In genomic region chr2:200107818-200108217, GRCh38 we compare ENCODE assay signal across 1 cellular context.
TF ChIP-seq lines count a peak whose summit lies in the region.

No MANE protein-coding gene starts in this region.

TF ChIP-seq in K562, 482 proteins besides CTCF, POLR2A, EP300 and RAD21 (continued from another document):
- TF ChIP-seq ZNF592 (IDR thresholded peaks at IDR 0.05): peak; percentile 73; the same call in 1 of the 2 replicates
- TF ChIP-seq ZNF311 (CRISPR knock-in tag; IDR thresholded peaks at IDR 0.05): peak; percentile 67; the same call in 1 of the 2 replicates
- 0 out of 2 replicates have a peak, but pooled peaks have one; percentile 34 for TF ChIP-seq ZNF395 (CRISPR knock-in tag; IDR thresholded peaks at IDR 0.05)
- TF ChIP-seq ZNF717 (CRISPR knock-in tag; IDR thresholded peaks at IDR 0.05): no peak
- no peak for TF ChIP-seq VEZF1 (CRISPR knock-in tag; IDR thresholded peaks at IDR 0.05)
- 0 out of 4 replicates have a peak, but pooled peaks of 1 of the 2 experiments have one; percentile 58 for TF ChIP-seq TEAD1 (CRISPR knock-in tag; IDR thresholded peaks at IDR 0.05)
- no peak for TF ChIP-seq SIX5 (IDR thresholded peaks at IDR 0.05; ENCODE audit: borderline replicate concordance in 1 of 2, insufficient read depth in 1 of 2, low read depth in 1 of 2, low read length in 2 of 2)
- peak; percentile 51; the same call in 1 of the 2 replicates for TF ChIP-seq ZNF766 (CRISPR knock-in tag; conservative IDR thresholded peaks at IDR 0.05)
- no peak; the same call in 1 of the 2 replicates for TF ChIP-seq SMAD4 (CRISPR knock-in tag; conservative IDR thresholded peaks at IDR 0.05)
- 0 out of 2 replicates have a peak, but pooled peaks have one; percentile 21 for TF ChIP-seq HINFP (tag; conservative IDR thresholded peaks at IDR 0.05; ENCODE audit: low read depth)
- no peak for TF ChIP-seq PCBP1 (IDR thresholded peaks at IDR 0.05; ENCODE audit: low read depth, low read length, poor library complexity, severe bottlenecking)
- TF ChIP-seq ZNF609 (CRISPR knock-in tag; IDR thresholded peaks at IDR 0.05; ENCODE audit: borderline replicate concordance): no peak
- 0 out of 2 replicates have a peak, but pooled peaks have one; percentile 53 for TF ChIP-seq DMBX1 (CRISPR knock-in tag; IDR thresholded peaks at IDR 0.05; ENCODE audit: borderline replicate concordance)
- TF ChIP-seq ZFP36 (IDR thresholded peaks at IDR 0.05; ENCODE audit: low read depth, low read length, partially characterized antibody): no peak
- TF ChIP-seq SMAD1 (IDR thresholded peaks at IDR 0.05; ENCODE audit: low read depth, low read length, partially characterized antibody): no peak
- TF ChIP-seq C11orf30 (IDR thresholded peaks at IDR 0.05; ENCODE audit: low read depth): no peak
- TF ChIP-seq ILK (tag; IDR thresholded peaks at IDR 0.05; ENCODE audit: borderline replicate concordance, low read depth): peak; percentile 16; the same call in 1 of the 2 replicates
- 0 out of 2 replicates have a peak, but pooled peaks have one; percentile 66 for TF ChIP-seq SMAD3 (CRISPR knock-in tag; conservative IDR thresholded peaks at IDR 0.05)
- no peak for TF ChIP-seq BCOR (IDR thresholded peaks at IDR 0.05)
- no peak for TF ChIP-seq ID3 (CRISPR knock-in tag; IDR thresholded peaks at IDR 0.05)
- TF ChIP-seq ID3 (tag; IDR thresholded peaks at IDR 0.05): peak; percentile 88
- peak; percentile 63; the same call in 1 of the 2 replicates for TF ChIP-seq MECOM (CRISPR knock-in tag; IDR thresholded peaks at IDR 0.05)
- TF ChIP-seq MIER1 (IDR thresholded peaks at IDR 0.05; ENCODE audit: low read depth): no peak
